In genomic region chr4:180946188-180946587, GRCh38 we compare ENCODE assay signal across 27 cellular contexts.
"Had no signal": no experiment of that assay in that cellular context is flagged by ENCODE, and none has a peak within 500 bp of the region (broad histone marks: within the 10 kb centered on the region; RNA-seq: fewer than 3 reads in every experiment).

No MANE protein-coding gene starts in this region.

- ATAC-seq: stimulated activated effector memory CD8-positive, alpha-beta T cell treated with anti-CD3 and anti-CD28 coated beads, Interleukin-12 subunit alpha, Interleukin-12 subunit beta, amount 100 ng/mL, for 72 hours; stimulated activated memory B cell treated with anti-CD40 and anti-IgM and Interleukin-4, amounts not matched to agents 10 μg/mL and 1 μg/mL and 100 μg/mL, for 72 hours; stimulated activated naive B cell treated with anti-CD40 and anti-IgM and Interleukin-4, amounts not matched to agents 10 μg/mL and 1 μg/mL and 100 μg/mL, for 72 hours; stimulated activated naive CD8-positive, alpha-beta T cell treated with anti-CD3 and anti-CD28 coated beads, Interleukin-15, amount 100 ng/mL, for 72 hours; stimulated activated naive CD8-positive, alpha-beta T cell treated with anti-CD3 and anti-CD28 coated beads, Interleukin-15, Interleukin-2, amounts not matched to agents 100 U/mL and 50 U/mL, for 24 hours; upper lobe of right lung had no signal

- FAIRE-seq: urothelium cell line had no signal

- H3K27me3 ChIP-seq: stomach, suprapubic skin, testis, thyroid gland, tibial artery, tibial nerve, transverse colon, upper lobe of left lung, upper lobe of right lung, uterus, vagina had no signal

- H3K4me1 ChIP-seq: stomach, testis, thyroid gland, tibial artery, transverse colon, upper lobe of left lung, upper lobe of right lung, uterus, vagina had no signal

- H3K36me3 ChIP-seq: stomach, suprapubic skin, thoracic aorta, thyroid gland, tibial artery, tibial nerve, transverse colon, upper lobe of left lung, upper lobe of right lung, uterus, vagina had no signal

- H3K4me3 ChIP-seq: stomach, suprapubic skin, testis, thoracic aorta, thyroid gland, tibial artery, tibial nerve, transverse colon, upper lobe of left lung, upper lobe of right lung, uterus, vagina had no signal

- H3K9me3 ChIP-seq: stomach, suprapubic skin, testis, thoracic aorta, thyroid gland, tibial artery, tibial nerve, transverse colon, upper lobe of left lung, upper lobe of right lung, uterus, vagina had no signal

- DNase-seq: stimulated activated CD4-positive, alpha-beta T cell treated with anti-CD3 and anti-CD28 coated beads, Interleukin-2, amount 100 ng/mL, for 48 hours; stimulated activated CD4-positive, alpha-beta T cell treated with anti-CD3 and anti-CD28 coated beads, Interleukin-4, amount 100 ng/mL, for 1 hour; stimulated activated CD4-positive, alpha-beta T cell treated with anti-CD3 and anti-CD28 coated beads, Interleukin-4, amount 100 ng/mL, for 24 hours; stimulated activated CD4-positive, alpha-beta T cell treated with anti-CD3 and anti-CD28 coated beads, Interleukin-4, amount 100 ng/mL, for 4 hours; stimulated activated CD8-positive, alpha-beta memory T cell treated with anti-CD3 and anti-CD28 coated beads, Interleukin-4, amount 100 ng/mL, for 48 hours; stimulated activated naive B cell treated with anti-CD40 and anti-IgM and Interleukin-4, amounts not matched to agents 10 μg/mL and 1 μg/mL and 100 μg/mL, for 72 hours; stimulated activated naive CD4-positive, alpha-beta T cell; stimulated activated naive CD4-positive, alpha-beta T cell treated with Interleukin-2 at 50 U/mL for 16 hours; stimulated activated naive CD8-positive, alpha-beta T cell treated with anti-CD3 and anti-CD28 coated beads, Interleukin-15, amount 100 ng/mL, for 72 hours; stimulated activated naive CD8-positive, alpha-beta T cell treated with anti-CD3 and anti-CD28 coated beads, Interleukin-15, Interleukin-2, amounts not matched to agents 100 U/mL and 50 U/mL, for 24 hours; stomach; substantia nigra; testis; thyroid gland; tibial artery; transverse colon; trophoblast cell; upper lobe of left lung; upper lobe of right lung; uterus had no signal

- H3K27ac ChIP-seq: stomach, suprapubic skin, testis, thoracic aorta, thyroid gland, tibial artery, tibial nerve, transverse colon, upper lobe of left lung, upper lobe of right lung, uterus, vagina had no signal
